Comparison of ENCODE assay signal across 1 cellular context in the genomic region with DNA sequence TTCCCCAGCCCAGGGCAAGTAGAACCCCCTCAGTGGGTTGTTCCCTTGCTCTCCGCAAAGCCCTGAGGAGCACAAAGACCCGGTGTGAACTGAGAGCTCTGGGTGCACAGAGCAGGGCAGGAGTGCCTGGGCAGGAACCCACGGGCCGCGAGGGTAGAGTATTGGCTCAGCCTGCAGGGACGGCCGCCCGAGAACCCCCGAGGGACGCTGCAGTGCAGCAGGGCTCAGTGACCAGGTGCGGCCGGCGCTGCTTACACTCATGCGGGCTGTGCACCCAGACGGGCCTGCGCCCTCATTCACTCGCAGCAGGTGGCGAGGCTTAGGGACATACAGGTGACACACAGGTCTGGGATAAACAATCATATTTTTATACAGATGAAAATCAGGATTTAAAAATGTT.
TF ChIP-seq lines count a peak whose summit lies in the region.

No MANE protein-coding gene starts in this region.

TF ChIP-seq in GM23338, 12 proteins besides CTCF, POLR2A, EP300 and RAD21 (continued from another document):
- TF ChIP-seq REST (IDR thresholded peaks at IDR 0.05; ENCODE audit: unreplicated experiment) (no peak), JUNB (IDR thresholded peaks at IDR 0.05; ENCODE audit: unreplicated experiment) (no peak), ZNF331 (CRISPR knock-in tag; IDR thresholded peaks at IDR 0.05; ENCODE audit: low read depth) (no peak), STAT1 (IDR thresholded peaks at IDR 0.05; ENCODE audit: unreplicated experiment) (no peak), ETS1 (IDR thresholded peaks at IDR 0.05) (no peak), ZNF114 (CRISPR knock-in tag; IDR thresholded peaks at IDR 0.05) (no peak), NANOG (IDR thresholded peaks at IDR 0.05; ENCODE audit: borderline replicate concordance) (no peak), EZH2phosphoT487 (IDR thresholded peaks at IDR 0.05; ENCODE audit: unreplicated experiment) (no peak), POLR2AphosphoS5 (IDR thresholded peaks at IDR 0.05; ENCODE audit: low read depth) (no peak)
- TF ChIP-seq, protein P1, sequence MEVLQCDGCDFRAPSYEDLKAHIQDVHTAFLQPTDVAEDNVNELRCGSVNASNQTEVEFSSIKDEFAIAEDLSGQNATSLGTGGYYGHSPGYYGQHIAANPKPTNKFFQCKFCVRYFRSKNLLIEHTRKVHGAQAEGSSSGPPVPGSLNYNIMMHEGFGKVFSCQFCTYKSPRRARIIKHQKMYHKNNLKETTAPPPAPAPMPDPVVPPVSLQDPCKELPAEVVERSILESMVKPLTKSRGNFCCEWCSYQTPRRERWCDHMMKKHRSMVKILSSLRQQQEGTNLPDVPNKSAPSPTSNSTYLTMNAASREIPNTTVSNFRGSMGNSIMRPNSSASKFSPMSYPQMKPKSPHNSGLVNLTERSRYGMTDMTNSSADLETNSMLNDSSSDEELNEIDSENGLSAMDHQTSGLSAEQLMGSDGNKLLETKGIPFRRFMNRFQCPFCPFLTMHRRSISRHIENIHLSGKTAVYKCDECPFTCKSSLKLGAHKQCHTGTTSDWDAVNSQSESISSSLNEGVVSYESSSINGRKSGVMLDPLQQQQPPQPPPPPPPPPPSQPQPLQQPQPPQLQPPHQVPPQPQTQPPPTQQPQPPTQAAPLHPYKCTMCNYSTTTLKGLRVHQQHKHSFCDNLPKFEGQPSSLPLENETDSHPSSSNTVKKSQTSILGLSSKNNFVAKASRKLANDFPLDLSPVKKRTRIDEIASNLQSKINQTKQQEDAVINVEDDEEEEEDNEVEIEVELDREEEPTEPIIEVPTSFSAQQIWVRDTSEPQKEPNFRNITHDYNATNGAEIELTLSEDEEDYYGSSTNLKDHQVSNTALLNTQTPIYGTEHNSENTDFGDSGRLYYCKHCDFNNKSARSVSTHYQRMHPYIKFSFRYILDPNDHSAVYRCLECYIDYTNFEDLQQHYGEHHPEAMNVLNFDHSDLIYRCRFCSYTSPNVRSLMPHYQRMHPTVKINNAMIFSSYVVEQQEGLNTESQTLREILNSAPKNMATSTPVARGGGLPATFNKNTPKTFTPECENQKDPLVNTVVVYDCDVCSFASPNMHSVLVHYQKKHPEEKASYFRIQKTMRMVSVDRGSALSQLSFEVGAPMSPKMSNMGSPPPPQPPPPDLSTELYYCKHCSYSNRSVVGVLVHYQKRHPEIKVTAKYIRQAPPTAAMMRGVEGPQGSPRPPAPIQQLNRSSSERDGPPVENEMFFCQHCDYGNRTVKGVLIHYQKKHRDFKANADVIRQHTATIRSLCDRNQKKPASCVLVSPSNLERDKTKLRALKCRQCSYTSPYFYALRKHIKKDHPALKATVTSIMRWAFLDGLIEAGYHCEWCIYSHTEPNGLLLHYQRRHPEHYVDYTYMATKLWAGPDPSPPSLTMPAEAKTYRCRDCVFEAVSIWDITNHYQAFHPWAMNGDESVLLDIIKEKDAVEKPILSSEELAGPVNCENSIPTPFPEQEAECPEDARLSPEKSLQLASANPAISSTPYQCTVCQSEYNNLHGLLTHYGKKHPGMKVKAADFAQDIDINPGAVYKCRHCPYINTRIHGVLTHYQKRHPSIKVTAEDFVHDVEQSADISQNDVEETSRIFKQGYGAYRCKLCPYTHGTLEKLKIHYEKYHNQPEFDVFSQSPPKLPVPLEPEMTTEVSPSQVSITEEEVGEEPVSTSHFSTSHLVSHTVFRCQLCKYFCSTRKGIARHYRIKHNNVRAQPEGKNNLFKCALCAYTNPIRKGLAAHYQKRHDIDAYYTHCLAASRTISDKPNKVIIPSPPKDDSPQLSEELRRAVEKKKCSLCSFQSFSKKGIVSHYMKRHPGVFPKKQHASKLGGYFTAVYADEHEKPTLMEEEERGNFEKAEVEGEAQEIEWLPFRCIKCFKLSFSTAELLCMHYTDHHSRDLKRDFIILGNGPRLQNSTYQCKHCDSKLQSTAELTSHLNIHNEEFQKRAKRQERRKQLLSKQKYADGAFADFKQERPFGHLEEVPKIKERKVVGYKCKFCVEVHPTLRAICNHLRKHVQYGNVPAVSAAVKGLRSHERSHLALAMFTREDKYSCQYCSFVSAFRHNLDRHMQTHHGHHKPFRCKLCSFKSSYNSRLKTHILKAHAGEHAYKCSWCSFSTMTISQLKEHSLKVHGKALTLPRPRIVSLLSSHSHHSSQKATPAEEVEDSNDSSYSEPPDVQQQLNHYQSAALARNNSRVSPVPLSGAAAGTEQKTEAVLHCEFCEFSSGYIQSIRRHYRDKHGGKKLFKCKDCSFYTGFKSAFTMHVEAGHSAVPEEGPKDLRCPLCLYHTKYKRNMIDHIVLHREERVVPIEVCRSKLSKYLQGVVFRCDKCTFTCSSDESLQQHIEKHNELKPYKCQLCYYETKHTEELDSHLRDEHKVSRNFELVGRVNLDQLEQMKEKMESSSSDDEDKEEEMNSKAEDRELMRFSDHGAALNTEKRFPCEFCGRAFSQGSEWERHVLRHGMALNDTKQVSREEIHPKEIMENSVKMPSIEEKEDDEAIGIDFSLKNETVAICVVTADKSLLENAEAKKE (CRISPR knock-in tag; IDR thresholded peaks at IDR 0.05): no peak
TF ChIP-seq in GM23338: peak in this region for 0.
